ENCODE assay signal across 1 cellular context in genomic region chr10:45280113-45280512, GRCh38.
TF ChIP-seq lines count a peak whose summit lies in the region.

No MANE protein-coding gene starts in this region.

TF ChIP-seq in K562, 482 proteins besides CTCF, POLR2A, EP300 and RAD21 (continued from another document):
- TF ChIP-seq TSHZ1 (CRISPR knock-in tag; IDR thresholded peaks at IDR 0.05) (no peak), RUNX1 (IDR thresholded peaks at IDR 0.05; ENCODE audit: low read depth) (no peak), SOX6 (IDR thresholded peaks at IDR 0.05) (peak; percentile 39; the same call in 1 of the 2 replicates), HDAC8 (tag; IDR thresholded peaks at IDR 0.05) (no peak), CBFA2T3 (IDR thresholded peaks at IDR 0.05) (peak; percentile 75), TAL1 (IDR thresholded peaks at IDR 0.05) (peak; percentile 18; the same call in 1 of the 2 replicates), HDAC6 (IDR thresholded peaks at IDR 0.05; ENCODE audit: low read depth, low read length) (no peak), ZNF592 (IDR thresholded peaks at IDR 0.05) (peak; percentile 67; the same call in 1 of the 2 replicates), CREM (IDR thresholded peaks at IDR 0.05; ENCODE audit: low read depth) (0 out of 2 replicates have a peak, but pooled peaks have one; percentile 50), ARID1B (IDR thresholded peaks at IDR 0.05) (peak; percentile 57; the same call in 1 of the 2 replicates), JUND (IDR thresholded peaks at IDR 0.05; ENCODE audit: borderline replicate concordance, low read depth, low read length) (no peak), JUND (tag; IDR thresholded peaks at IDR 0.05; ENCODE audit: borderline replicate concordance, low read depth, low read length) (peak; percentile 36; the same call in 1 of the 3 replicates), JUN (IDR thresholded peaks at IDR 0.05; ENCODE audit: borderline replicate concordance, low read depth, low read length) (no peak), JUN (CRISPR knock-in tag; IDR thresholded peaks at IDR 0.05; ENCODE audit: borderline replicate concordance) (no peak), TCF3 (CRISPR knock-in tag; IDR thresholded peaks at IDR 0.05) (0 out of 2 replicates have a peak, but pooled peaks have one; percentile 28), CBFA2T2 (conservative IDR thresholded peaks at IDR 0.05) (peak; percentile 50; the same call in 1 of the 2 replicates), ETS1 (conservative IDR thresholded peaks at IDR 0.05; ENCODE audit: control insufficient read depth, low read depth, low read length) (no peak), CBX3 (IDR thresholded peaks at IDR 0.05; ENCODE audit: borderline replicate concordance in 1 of 2, low read length in 2 of 2) (no peak), SAFB2 (IDR thresholded peaks at IDR 0.05; ENCODE audit: borderline replicate concordance, low read depth, low read length, severe bottlenecking) (no peak), EGR1 (conservative IDR thresholded peaks at IDR 0.05) (no peak), ZNF561 (CRISPR knock-in tag; conservative IDR thresholded peaks at IDR 0.05) (no peak), SMARCA4 (IDR thresholded peaks at IDR 0.05) (no peak), PML (IDR thresholded peaks at IDR 0.05; ENCODE audit: low read length) (no peak), PKNOX1 (IDR thresholded peaks at IDR 0.05) (peak; percentile 10; the same call in 1 of the 2 replicates), NR1H2 (CRISPR knock-in tag; IDR thresholded peaks at IDR 0.05) (no peak), JUNB (CRISPR knock-in tag; conservative IDR thresholded peaks at IDR 0.05) (no peak), DPF2 (IDR thresholded peaks at IDR 0.05) (0 out of 2 replicates have a peak, but pooled peaks have one; percentile 22), CEBPG (CRISPR knock-in tag; IDR thresholded peaks at IDR 0.05) (no peak), CEBPG (tag; conservative IDR thresholded peaks at IDR 0.05 in 1 of 2, IDR thresholded peaks at IDR 0.05 in 1 of 2) (no peak), LEF1 (IDR thresholded peaks at IDR 0.05) (no peak), FIP1L1 (IDR thresholded peaks at IDR 0.05; ENCODE audit: low read depth, low read length, poor library complexity, severe bottlenecking) (no peak), MBD1 (CRISPR knock-in tag; IDR thresholded peaks at IDR 0.05) (no peak), STAT5A (IDR thresholded peaks at IDR 0.05; ENCODE audit: borderline replicate concordance, low read length) (0 out of 2 replicates have a peak, but pooled peaks have one; percentile 17), ETV1 (tag; conservative IDR thresholded peaks at IDR 0.05; ENCODE audit: low read depth) (no peak), RHOXF2B (CRISPR knock-in tag; conservative IDR thresholded peaks at IDR 0.05) (no peak), FOXJ2 (tag; IDR thresholded peaks at IDR 0.05) (no peak; the same call in 1 of the 2 replicates), NFIC (IDR thresholded peaks at IDR 0.05) (no peak), TEAD4 (IDR thresholded peaks at IDR 0.05; ENCODE audit: low read length) (peak; percentile 39; the same call in 1 of the 2 replicates), TEAD4 (CRISPR knock-in tag; IDR thresholded peaks at IDR 0.05; ENCODE audit: borderline replicate concordance) (no peak), FOXO4 (CRISPR knock-in tag; IDR thresholded peaks at IDR 0.05) (no peak)
